ENCODE assay signal across 30 cellular contexts in the genomic region with DNA sequence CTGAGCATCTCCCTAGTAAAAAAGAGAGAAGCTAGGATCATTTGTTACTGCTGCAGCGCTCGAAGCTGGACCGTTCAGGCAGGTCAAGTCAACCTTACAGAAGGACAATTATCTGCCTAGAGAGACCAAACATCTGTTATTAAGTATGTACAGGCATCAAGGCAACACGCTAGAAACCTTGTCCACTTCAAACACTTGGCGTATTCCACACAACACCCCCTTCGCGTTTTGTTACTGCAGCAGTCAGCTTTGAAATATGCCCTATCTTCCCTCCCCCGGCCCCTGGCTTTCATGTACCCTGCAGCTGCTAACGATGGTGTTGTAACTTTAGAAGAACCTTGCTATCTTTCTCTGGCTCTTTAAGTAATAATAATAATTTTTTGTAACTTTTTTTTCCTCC.
"Had no signal": no experiment of that assay in that cellular context is flagged by ENCODE, and none has a peak within 500 bp of the region (broad histone marks: within the 10 kb centered on the region; RNA-seq: fewer than 3 reads in every experiment).

No MANE protein-coding gene starts in this region.

- H3K4me1 Mint-ChIP-seq: activated B cell treated with CpG ODN at 0.5 μM for 24 hours; activated CD4-positive, alpha-beta T cell treated with anti-CD3 and anti-CD28 coated beads, Interleukin-2, amount 10 ng/mL, durations not matched to agents 24 days and 14 days; activated naive CD8-positive, alpha-beta T cell treated with anti-CD3 and anti-CD28 coated beads, Interleukin-2, amount 50 U/mL, for 24 hours; T-cell had no signal

- H3K27ac Mint-ChIP-seq: activated B cell treated with CpG ODN at 0.5 μM for 24 hours; activated CD4-positive, alpha-beta memory T cell treated with anti-CD3 and anti-CD28 coated beads for 36 hours; activated CD4-positive, alpha-beta T cell treated with anti-CD3 and anti-CD28 coated beads, Interleukin-2, amount 10 ng/mL, durations not matched to agents 24 days and 14 days; activated naive CD4-positive, alpha-beta T cell treated with anti-CD3 and anti-CD28 coated beads, Interleukin-2, amount 50 U/mL, for 72 hours; activated naive CD8-positive, alpha-beta T cell treated with anti-CD3 and anti-CD28 coated beads, Interleukin-2, amount 50 U/mL, for 24 hours; T-cell had no signal

- FAIRE-seq: TTC549 had no signal

- H3K36me3 Mint-ChIP-seq: activated CD4-positive, alpha-beta memory T cell treated with anti-CD3 and anti-CD28 coated beads for 36 hours; activated naive CD4-positive, alpha-beta T cell treated with anti-CD3 and anti-CD28 coated beads, Interleukin-2, amount 50 U/mL, for 72 hours; T-cell had no signal

- DNase-seq: activated B cell treated with CpG ODN at 0.5 μM for 24 hours; activated CD4-positive, alpha-beta memory T cell treated with anti-CD3 and anti-CD28 coated beads for 36 hours; activated CD4-positive, alpha-beta T cell treated with anti-CD3 and anti-CD28 coated beads for 1 hour; activated CD4-positive, alpha-beta T cell treated with anti-CD3 and anti-CD28 coated beads, Interleukin-2, amount 10 ng/mL, durations not matched to agents 24 days and 14 days; activated CD8-positive, alpha-beta memory T cell treated with anti-CD3 and anti-CD28 coated beads for 24 hours; activated effector memory CD4-positive, alpha-beta T cell treated with anti-CD3 and anti-CD28 coated beads, Interleukin-2, amount 50 U/mL, for 16 hours; activated naive CD4-positive, alpha-beta T cell treated with Interleukin-2 at 50 U/mL for 16 hours; activated naive CD8-positive, alpha-beta T cell treated with anti-CD3 and anti-CD28 coated beads, Interleukin-2, amount 50 U/mL, for 24 hours; activated T-cell treated with anti-CD3 and anti-CD28 coated beads, Interleukin-2, amount 50 U/mL, for 4 hours; amniotic stem cell; body of pancreas; MG63; NCI-H1105; NCI-H1436; NCI-H1694 treated with DMSO at 0.1 percent for 48 hours; NCI-H2081; NCI-H226; NCI-H69; NK-92 treated with Interleukin-12 subunit alpha and Interleukin-12 subunit beta, amount 100 ng/mL, for 24 hours; OCI-M1; RPMI8226; T-cell; T-helper 2 cell; T1000 had no signal

- H3K36me3 ChIP-seq: ascending aorta, MG63 had no signal

- H3K4me1 ChIP-seq: ascending aorta had no signal

- ATAC-seq: activated naive CD4-positive, alpha-beta T cell treated with anti-CD3 and anti-CD28 coated beads, Interleukin-2, amount 50 U/mL, for 72 hours; activated naive CD8-positive, alpha-beta T cell treated with anti-CD3 and anti-CD28 coated beads, Interleukin-2, amount 50 U/mL, for 24 hours; activated T-cell treated with anti-CD3 and anti-CD28 coated beads, Interleukin-2, amount 50 U/mL, for 4 hours; body of pancreas; Panc1; Right ventricle myocardium inferior; T-cell had no signal

- H3K27me3 ChIP-seq: ascending aorta had no signal

- H3K4me3 Mint-ChIP-seq: activated B cell treated with CpG ODN at 0.5 μM for 24 hours; activated CD4-positive, alpha-beta memory T cell treated with anti-CD3 and anti-CD28 coated beads for 36 hours; activated CD4-positive, alpha-beta T cell treated with anti-CD3 and anti-CD28 coated beads, Interleukin-2, amount 10 ng/mL, durations not matched to agents 24 days and 14 days; activated naive CD8-positive, alpha-beta T cell treated with anti-CD3 and anti-CD28 coated beads, Interleukin-2, amount 50 U/mL, for 24 hours; activated T-cell treated with anti-CD3 and anti-CD28 coated beads, Interleukin-2, amount 50 U/mL, for 4 hours; T-cell had no signal

- H3K27ac ChIP-seq: ascending aorta, body of pancreas, SK-N-MC had no signal

- H3K4me3 ChIP-seq: ascending aorta, body of pancreas, MG63, SK-N-MC had no signal

- H3K9me3 ChIP-seq: ascending aorta, body of pancreas, MG63 had no signal

- H3K27me3 Mint-ChIP-seq: activated B cell treated with CpG ODN at 0.5 μM for 24 hours; activated CD4-positive, alpha-beta memory T cell treated with anti-CD3 and anti-CD28 coated beads for 36 hours; activated CD4-positive, alpha-beta T cell treated with anti-CD3 and anti-CD28 coated beads, Interleukin-2, amount 10 ng/mL, durations not matched to agents 24 days and 14 days; activated naive CD8-positive, alpha-beta T cell treated with anti-CD3 and anti-CD28 coated beads, Interleukin-2, amount 50 U/mL, for 24 hours; T-cell had no signal
